Comparison of ENCODE assay signal across 15 cellular contexts in the genomic region with DNA sequence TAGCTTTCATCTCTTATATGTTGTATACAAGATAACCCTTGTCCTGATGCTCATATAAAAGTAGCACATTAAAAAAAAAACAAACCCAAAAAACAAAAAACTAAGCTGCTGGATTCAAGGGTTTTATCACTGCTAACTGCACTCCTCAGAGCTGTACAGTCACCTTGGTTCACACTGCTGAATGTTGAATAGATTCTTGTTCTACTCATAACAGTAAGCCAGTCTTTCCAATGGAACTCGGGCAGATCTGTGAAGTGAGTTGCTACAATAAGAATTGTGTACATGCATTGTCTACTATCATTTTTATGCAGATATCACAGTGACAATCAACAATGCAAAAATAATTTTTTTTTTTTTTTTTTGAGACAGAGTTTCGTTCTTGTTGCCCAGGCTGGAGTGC.
"Had no signal": no experiment of that assay in that cellular context is flagged by ENCODE, and none has a peak within 500 bp of the region (broad histone marks: within the 10 kb centered on the region; RNA-seq: fewer than 3 reads in every experiment).

No MANE protein-coding gene starts in this region.

- H3K27ac Mint-ChIP-seq: activated B cell treated with CpG ODN at 0.5 μM for 24 hours; activated CD4-positive, alpha-beta T cell treated with anti-CD3 and anti-CD28 coated beads, Interleukin-2, amount 10 ng/mL, durations not matched to agents 24 days and 14 days; activated naive CD8-positive, alpha-beta T cell treated with anti-CD3 and anti-CD28 coated beads for 36 hours; endodermal cell; nephron progenitor cell; stimulated activated naive CD8-positive, alpha-beta T cell treated with anti-CD3 and anti-CD28 coated beads, Interleukin-15, Interleukin-2, amounts not matched to agents 100 ng/mL and 50 ng/mL, for 24 hours had no signal

- H3K36me3 Mint-ChIP-seq: activated naive CD8-positive, alpha-beta T cell treated with anti-CD3 and anti-CD28 coated beads for 36 hours had no signal

- H3K36me3 ChIP-seq: brain microvascular endothelial cell, heart left ventricle, prostate gland had no signal

- H3K4me3 Mint-ChIP-seq: activated B cell treated with CpG ODN at 0.5 μM for 24 hours; activated CD4-positive, alpha-beta T cell treated with anti-CD3 and anti-CD28 coated beads, Interleukin-2, amount 10 ng/mL, durations not matched to agents 24 days and 14 days; activated naive CD8-positive, alpha-beta T cell treated with anti-CD3 and anti-CD28 coated beads for 36 hours; endodermal cell; nephron progenitor cell; stimulated activated naive CD8-positive, alpha-beta T cell treated with anti-CD3 and anti-CD28 coated beads, Interleukin-15, Interleukin-2, amounts not matched to agents 100 ng/mL and 50 ng/mL, for 24 hours had no signal

- H3K4me3 ChIP-seq: heart left ventricle, prostate gland had no signal

- H3K27me3 ChIP-seq: brain microvascular endothelial cell, heart left ventricle had no signal

- DNase-seq: activated B cell treated with CpG ODN at 0.5 μM for 24 hours; activated CD4-positive, alpha-beta T cell treated with anti-CD3 and anti-CD28 coated beads, Interleukin-2, amount 10 ng/mL, durations not matched to agents 24 days and 14 days; activated CD8-positive, alpha-beta memory T cell treated with anti-CD3 and anti-CD28 coated beads, Interleukin-2, amount 50 U/mL, for 48 hours; activated naive CD8-positive, alpha-beta T cell treated with anti-CD3 and anti-CD28 coated beads for 36 hours; brain microvascular endothelial cell; dermis blood vessel endothelial cell; endodermal cell; heart left ventricle; mammary epithelial cell; nephron progenitor cell had no signal

- H3K27ac ChIP-seq: brain microvascular endothelial cell, prostate gland had no signal

- H3K9me3 Mint-ChIP-seq: activated B cell treated with CpG ODN at 0.5 μM for 24 hours; activated CD4-positive, alpha-beta T cell treated with anti-CD3 and anti-CD28 coated beads, Interleukin-2, amount 10 ng/mL, durations not matched to agents 24 days and 14 days; activated naive CD8-positive, alpha-beta T cell treated with anti-CD3 and anti-CD28 coated beads for 36 hours; endodermal cell; nephron progenitor cell; stimulated activated naive CD8-positive, alpha-beta T cell treated with anti-CD3 and anti-CD28 coated beads, Interleukin-15, Interleukin-2, amounts not matched to agents 100 ng/mL and 50 ng/mL, for 24 hours had no signal

- ATAC-seq: sciatic nerve had no signal

- H3K4me1 ChIP-seq: prostate gland had no signal

- FAIRE-seq: frontal cortex, TTC549 had no signal

- H3K9me3 ChIP-seq: heart left ventricle, prostate gland had no signal

- H3K27me3 Mint-ChIP-seq: activated B cell treated with CpG ODN at 0.5 μM for 24 hours; activated CD4-positive, alpha-beta T cell treated with anti-CD3 and anti-CD28 coated beads, Interleukin-2, amount 10 ng/mL, durations not matched to agents 24 days and 14 days; activated naive CD8-positive, alpha-beta T cell treated with anti-CD3 and anti-CD28 coated beads for 36 hours; stimulated activated naive CD8-positive, alpha-beta T cell treated with anti-CD3 and anti-CD28 coated beads, Interleukin-15, Interleukin-2, amounts not matched to agents 100 ng/mL and 50 ng/mL, for 24 hours had no signal
